Comparison of ENCODE assay signal across 12 cellular contexts in genomic region chr18:23281626-23282436, GRCh38.
A peak's percentile ranks its signal among the peaks of the same experiment; 100 is the strongest.
DNase-seq lines count a peak whose midpoint lies in the region; ATAC-seq, FAIRE-seq and TF ChIP-seq lines count a peak whose summit lies in the region.
"Had no signal": no experiment of that assay in that cellular context is flagged by ENCODE, and none has a peak within 500 bp of the region (broad histone marks: within the 10 kb centered on the region; RNA-seq: fewer than 3 reads in every experiment).

No MANE protein-coding gene starts in this region.

- no peaks in the 10 kb centered on the region for H3K27me3 ChIP-seq in astrocyte (ENCODE audit: insufficient read depth, low read length)
- H3K27me3 ChIP-seq in gastrocnemius medialis: no peaks in the 10 kb centered on the region

- TF ChIP-seq CTCF in astrocyte (IDR thresholded peaks at IDR 0.05; ENCODE audit: insufficient read depth, low read depth, low read length) (no peak), gastrocnemius medialis (IDR thresholded peaks at IDR 0.05 in 4 of 5, conservative IDR thresholded peaks at IDR 0.05 in 1 of 5) (no peak)

- H3K4me3 ChIP-seq in astrocyte (ENCODE audit: insufficient read depth, low read depth, low read length) (no peak overlapping the region), gastrocnemius medialis (no peak overlapping the region)

- FAIRE-seq in astrocyte (lab: Jason Lieb, UNC): no peak

- H3K27ac ChIP-seq in astrocyte (ENCODE audit: low read depth, low read length): no peak overlapping the region
- no peak overlapping the region for H3K27ac ChIP-seq in gastrocnemius medialis
- H3K27ac ChIP-seq: parathyroid adenoma had no signal

- in situ Hi-C loops in gastrocnemius medialis (cut with MboI; ENCODE audit: low sequenced_read_pairs in 4 of 4): no loop called here

- peaks cover 21% of the 10 kb centered on the region for H3K4me1 Mint-ChIP-seq in astrocyte (ENCODE audit: low read depth, unreplicated experiment)
- H3K4me1 Mint-ChIP-seq: central memory CD8-positive, alpha-beta T cell had no signal

- no peak overlapping the region for H3K27ac Mint-ChIP-seq in astrocyte (ENCODE audit: unreplicated experiment)

- H3K36me3 Mint-ChIP-seq in astrocyte (ENCODE audit: low read depth, unreplicated experiment): peaks cover 9% of the 10 kb centered on the region

- no peaks in the 10 kb centered on the region for H4K20me1 ChIP-seq in astrocyte (ENCODE audit: insufficient read depth, low read length)

- peaks cover 10% of the 10 kb centered on the region for H3K9me3 Mint-ChIP-seq in astrocyte (ENCODE audit: unreplicated experiment)
- H3K9me3 Mint-ChIP-seq: central memory CD8-positive, alpha-beta T cell had no signal

- intact Hi-C loops in gastrocnemius medialis (cut with DNase I; ENCODE audit: low total_unique reads): no loop called here

- no peaks in the 10 kb centered on the region for H3K27me3 Mint-ChIP-seq in astrocyte (ENCODE audit: low read depth, unreplicated experiment)
- H3K27me3 Mint-ChIP-seq: central memory CD8-positive, alpha-beta T cell had no signal

- H3K36me3 ChIP-seq in astrocyte (ENCODE audit: insufficient read depth, low read length) (peaks cover 2% of the 10 kb centered on the region), gastrocnemius medialis (no peaks in the 10 kb centered on the region)

- ATAC-seq in gastrocnemius medialis: no peak
- no peak for ATAC-seq in HG03159 (IDR thresholded peaks at IDR 0.05; ENCODE audit: unreplicated experiment)
- ATAC-seq in GM21717 (IDR thresholded peaks at IDR 0.05; ENCODE audit: unreplicated experiment): no peak

- no peak for TF ChIP-seq POLR2A in gastrocnemius medialis (IDR thresholded peaks at IDR 0.05)

- H3K9me3 ChIP-seq in astrocyte (ENCODE audit: insufficient read depth, low read depth, low read length) (no peaks in the 10 kb centered on the region), gastrocnemius medialis (no peaks in the 10 kb centered on the region)

- no peaks in the 10 kb centered on the region for H3K79me2 ChIP-seq in astrocyte (ENCODE audit: insufficient read depth, low read length)
- H3K79me2 ChIP-seq: parathyroid adenoma had no signal

- DNase-seq in AG20443 (ENCODE audit: low spot score) (peak; percentile 76), HT1080 (ENCODE audit: low read depth) (peak; percentile 40), astrocyte (ENCODE audit: low read depth) (no peak), islet precursor cell (peak; percentile 83), gastrocnemius medialis (no peak)
- DNase-seq in activated CD4-positive, alpha-beta T cell treated with anti-CD3 and anti-CD28 coated beads for 48 hours: no peak
- DNase-seq: DND-41, SHP77 had no signal

- peak overlapping the region; percentile 25 for H3K4me2 ChIP-seq in astrocyte (ENCODE audit: low read length)

- peaks cover 17% of the 10 kb centered on the region for H3K4me1 ChIP-seq in astrocyte (ENCODE audit: insufficient read depth, low read length)
- H3K4me1 ChIP-seq in gastrocnemius medialis: no peaks in the 10 kb centered on the region
- H3K4me1 ChIP-seq: parathyroid adenoma had no signal

- H3K4me3 Mint-ChIP-seq in astrocyte (ENCODE audit: unreplicated experiment): no peak overlapping the region
- H3K4me3 Mint-ChIP-seq: central memory CD8-positive, alpha-beta T cell had no signal

- H2AFZ ChIP-seq in astrocyte (ENCODE audit: low read depth, low read length): no peak overlapping the region
- H2AFZ ChIP-seq: parathyroid adenoma had no signal

- no peak overlapping the region for H3K9ac ChIP-seq in astrocyte (ENCODE audit: low read length)
- H3K9ac ChIP-seq: parathyroid adenoma had no signal

Comparison
In these comparisons a context has a peak if more than half of its experiments do, and no peak if none do; other contexts are left out.
1. DNase-seq: peak in AG20443 (single experiment), HT1080 (single experiment) and islet precursor cell (single experiment); none in astrocyte (single experiment), gastrocnemius medialis (0 of 2) and activated CD4-positive, alpha-beta T cell treated with anti-CD3 and anti-CD28 coated beads for 48 hours (single experiment).